Comparison of ENCODE assay signal across 25 cellular contexts in genomic region chr1:74038042-74038441, GRCh38.
"Had no signal": no experiment of that assay in that cellular context is flagged by ENCODE, and none has a peak within 500 bp of the region (broad histone marks: within the 10 kb centered on the region; RNA-seq: fewer than 3 reads in every experiment).

No MANE protein-coding gene starts in this region.

- H3K27ac Mint-ChIP-seq: dendritic cell treated with granulocyte-macrophage colony-stimulating factor and Interleukin-4, amounts not matched to agents 40 ng/mL and 50 ng/mL, for 4 days; effector memory CD8-positive, alpha-beta T cell; endodermal cell had no signal

- H3K4me1 Mint-ChIP-seq: endodermal cell had no signal

- H3K36me3 ChIP-seq: colonic mucosa, esophagus muscularis mucosa, esophagus squamous epithelium, gastrocnemius medialis, gastroesophageal sphincter, heart left ventricle, heart right ventricle had no signal

- H3K27me3 ChIP-seq: colonic mucosa, dorsolateral prefrontal cortex, esophagus muscularis mucosa, esophagus squamous epithelium, foreskin keratinocyte, gastrocnemius medialis, gastroesophageal sphincter, heart left ventricle, heart right ventricle had no signal

- H3K4me3 ChIP-seq: colonic mucosa, coronary artery, dorsolateral prefrontal cortex, esophagus muscularis mucosa, esophagus squamous epithelium, gastrocnemius medialis, gastroesophageal sphincter, heart left ventricle, heart right ventricle had no signal

- DNase-seq: colonic mucosa; cortex of kidney; dermis blood vessel endothelial cell; dorsolateral prefrontal cortex; effector CD4-positive, alpha-beta T cell; effector CD8-positive, alpha-beta T cell; effector memory CD4-positive, alpha-beta T cell; effector memory CD8-positive, alpha-beta T cell; endodermal cell; erythroblast; esophagus squamous epithelium; foreskin fibroblast; foreskin keratinocyte; foreskin melanocyte; gastrocnemius medialis; glutamatergic neuron; head of caudate nucleus; heart left ventricle; heart right ventricle had no signal

- H3K27ac ChIP-seq: colonic mucosa, coronary artery, dorsolateral prefrontal cortex, epithelial cell of prostate, esophagus muscularis mucosa, esophagus squamous epithelium, foreskin keratinocyte, gastrocnemius medialis, gastroesophageal sphincter, heart left ventricle, heart right ventricle had no signal

- ATAC-seq: effector memory CD8-positive, alpha-beta T cell; esophagus mucosa; foreskin keratinocyte; gastrocnemius medialis; gastroesophageal sphincter; heart left ventricle; heart right ventricle had no signal

- H3K9me3 ChIP-seq: colonic mucosa, esophagus squamous epithelium, gastrocnemius medialis had no signal

- H3K4me1 ChIP-seq: colonic mucosa, esophagus muscularis mucosa, esophagus squamous epithelium, foreskin keratinocyte, gastrocnemius medialis, gastroesophageal sphincter, heart left ventricle, heart right ventricle had no signal

- H3K4me3 Mint-ChIP-seq: dendritic cell treated with granulocyte-macrophage colony-stimulating factor and Interleukin-4, amounts not matched to agents 40 ng/mL and 50 ng/mL, for 4 days; effector memory CD8-positive, alpha-beta T cell; endodermal cell had no signal
